10 cellular contexts compared by ENCODE assay signal in genomic region chr17:43169561-43170139, GRCh38. TPM values are rescaled to one million over a fixed set of nuclear protein-coding genes. Genes with fewer than 3 reads are reported as not detected.
A peak's percentile ranks its signal among the peaks of the same experiment; 100 is the strongest.
DNase-seq lines count a peak whose midpoint lies in the region; ATAC-seq and TF ChIP-seq lines count a peak whose summit lies in the region.
"Had no signal": no experiment of that assay in that cellular context is flagged by ENCODE, and none has a peak within 500 bp of the region (broad histone marks: within the 10 kb centered on the region; RNA-seq: fewer than 3 reads in every experiment).

No MANE protein-coding gene starts in this region.

- TF ChIP-seq POLR2A in gastrocnemius medialis (IDR thresholded peaks at IDR 0.05): no peak

- no peak overlapping the region for H3K27ac Mint-ChIP-seq in activated CD8-positive, alpha-beta T cell treated with anti-CD3 and anti-CD28 coated beads, Interleukin-2, amount 10 ng/mL, durations not matched to agents 7 days and 5 days

- H3K36me3 ChIP-seq in left ventricle myocardium inferior: no peaks in the 10 kb centered on the region
- H3K36me3 ChIP-seq in gastrocnemius medialis: no peaks in the 10 kb centered on the region

- peak overlapping the region; percentile 74 for H3K4me3 ChIP-seq in left ventricle myocardium inferior
- H3K4me3 ChIP-seq in gastrocnemius medialis: peak overlapping the region; percentile 81 to 89 (median 86)

- no peaks in the 10 kb centered on the region for H3K9me3 ChIP-seq in left ventricle myocardium inferior (replicated peaks)
- no peaks in the 10 kb centered on the region for H3K9me3 ChIP-seq in gastrocnemius medialis

- H3K9me3 Mint-ChIP-seq in activated CD8-positive, alpha-beta T cell treated with anti-CD3 and anti-CD28 coated beads, Interleukin-2, amount 10 ng/mL, durations not matched to agents 7 days and 5 days (ENCODE audit: insufficient read depth): no peaks in the 10 kb centered on the region
- H3K9me3 Mint-ChIP-seq: central memory CD8-positive, alpha-beta T cell had no signal

- peaks cover 26% of the 10 kb centered on the region for H3K4me1 Mint-ChIP-seq in activated CD8-positive, alpha-beta T cell treated with anti-CD3 and anti-CD28 coated beads, Interleukin-2, amount 10 ng/mL, durations not matched to agents 7 days and 5 days (ENCODE audit: low read depth)

- in situ Hi-C loops in gastrocnemius medialis (cut with MboI; ENCODE audit: low sequenced_read_pairs in 4 of 4): no loop called here

- DNase-seq in NCI-H345 treated with DMSO at 0.1 percent for 48 hours (lab: John Stamatoyannopoulos, UW; ENCODE audit: unreplicated experiment) (peak; percentile 45), NCI-H345 (lab: John Stamatoyannopoulos, UW) (no peak), Kasumi-1 (lab: John Stamatoyannopoulos, UW) (peak; percentile 36 to 47), left ventricle myocardium inferior (peak; percentile 19), gastrocnemius medialis (peak; percentile 2 to 19), superior temporal gyrus (ENCODE audit: extremely low spot score) (no peak)
- peak; percentile 31 for DNase-seq in activated CD8-positive, alpha-beta T cell treated with anti-CD3 and anti-CD28 coated beads, Interleukin-2, amount 10 ng/mL, durations not matched to agents 7 days and 5 days

- CTCF ChIA-PET in activated CD8-positive, alpha-beta T cell treated with anti-CD3 and anti-CD28 coated beads, Interleukin-2, amount 10 ng/mL, durations not matched to agents 7 days and 5 days (lab: Charles Lee): interaction anchor here (0.9 to 1.0 kb wide), 2 partner anchors 43 to 172 kb away, joined by 3 to 7 read pairs; partner anchors contain the start of gene RPL27

- ATAC-seq in GM21717 (IDR thresholded peaks at IDR 0.05; ENCODE audit: unreplicated experiment): peak; percentile 20
- ATAC-seq in activated CD8-positive, alpha-beta T cell treated with anti-CD3 and anti-CD28 coated beads, Interleukin-2, amount 10 ng/mL, durations not matched to agents 7 days and 5 days: peak; percentile 31
- peak; percentile 4 to 5 for ATAC-seq in gastrocnemius medialis

- H3K27me3 ChIP-seq in left ventricle myocardium inferior (ENCODE audit: low read depth) (no peaks in the 10 kb centered on the region), gastrocnemius medialis (no peaks in the 10 kb centered on the region)

- TF ChIP-seq CTCF in left ventricle myocardium inferior (IDR thresholded peaks at IDR 0.05; ENCODE audit: borderline replicate concordance): no peak
- TF ChIP-seq CTCF in gastrocnemius medialis (IDR thresholded peaks at IDR 0.05 in 4 of 5, conservative IDR thresholded peaks at IDR 0.05 in 1 of 5): no peak

- POLR2A ChIA-PET in activated CD8-positive, alpha-beta T cell treated with anti-CD3 and anti-CD28 coated beads, Interleukin-2, amount 10 ng/mL, durations not matched to agents 7 days and 5 days (lab: Charles Lee): interaction anchor here (0.7 to 2.2 kb wide), 8 partner anchors 42 to 219 kb away, joined by 4 to 42 read pairs (median 6); partner anchors contain the start of genes BRCA1 and TMEM106A

- no peak overlapping the region for H3K4me3 Mint-ChIP-seq in activated CD8-positive, alpha-beta T cell treated with anti-CD3 and anti-CD28 coated beads, Interleukin-2, amount 10 ng/mL, durations not matched to agents 7 days and 5 days
- H3K4me3 Mint-ChIP-seq: central memory CD8-positive, alpha-beta T cell had no signal

- H3K27ac ChIP-seq in left ventricle myocardium inferior (replicated peaks) (peak overlapping the region; percentile 93), gastrocnemius medialis (peak overlapping the region; percentile 85 to 98 (median 97))

- peaks cover 52% of the 10 kb centered on the region for H3K4me1 ChIP-seq in left ventricle myocardium inferior
- peaks cover 34 to 35% of the 10 kb centered on the region in 2 donors for H3K4me1 ChIP-seq in gastrocnemius medialis

- intact Hi-C loops in left ventricle myocardium inferior (cut with micrococcal nuclease): no loop called here
- intact Hi-C loops in gastrocnemius medialis (cut with DNase I; ENCODE audit: low total_unique reads): loop anchor here (1.0 to 5.0 kb wide), 4 partner anchors 44 to 191 kb away; partner anchors contain the start of genes BRCA1, RND2 and RPL27

- no peaks in the 10 kb centered on the region for H3K27me3 Mint-ChIP-seq in activated CD8-positive, alpha-beta T cell treated with anti-CD3 and anti-CD28 coated beads, Interleukin-2, amount 10 ng/mL, durations not matched to agents 7 days and 5 days (ENCODE audit: low read depth)
- H3K27me3 Mint-ChIP-seq: central memory CD8-positive, alpha-beta T cell had no signal

- H3K36me3 Mint-ChIP-seq in activated CD8-positive, alpha-beta T cell treated with anti-CD3 and anti-CD28 coated beads, Interleukin-2, amount 10 ng/mL, durations not matched to agents 7 days and 5 days (ENCODE audit: low read depth): peaks cover 14% of the 10 kb centered on the region

RNA-seq across cellular contexts. Expression of gene NBR1, which starts 1.4 kb away (rescaled TPM):
- 10 to 100 TPM; 40.9 to 41.3 TPM for total RNA-seq in activated CD8-positive, alpha-beta T cell treated with anti-CD3 and anti-CD28 coated beads, Interleukin-2, amount 10 ng/mL, durations not matched to agents 7 days and 5 days
- total RNA-seq in left ventricle myocardium inferior (103 TPM), gastrocnemius medialis (100 to 1,000 TPM; 135 to 162 (median 145) TPM)

RNA-seq across cellular contexts. Expression of gene TMEM106A, which starts 42.0 kb away (rescaled TPM):
- total RNA-seq in activated CD8-positive, alpha-beta T cell treated with anti-CD3 and anti-CD28 coated beads, Interleukin-2, amount 10 ng/mL, durations not matched to agents 7 days and 5 days: 10 to 100 TPM; 10.1 to 12.4 TPM
- total RNA-seq in left ventricle myocardium inferior: 3.2 TPM
- 1 to 10 TPM in 3 of 4 donors, under 1 TPM in 1; 0.32 to 5.6 (median 2.5) TPM for total RNA-seq in gastrocnemius medialis

RNA-seq across cellular contexts. Expression of gene BRCA1, which starts 44.5 kb away (rescaled TPM):
- 10 to 100 TPM; 77.2 to 85.3 TPM for total RNA-seq in activated CD8-positive, alpha-beta T cell treated with anti-CD3 and anti-CD28 coated beads, Interleukin-2, amount 10 ng/mL, durations not matched to agents 7 days and 5 days
- total RNA-seq in left ventricle myocardium inferior (8.1 TPM), gastrocnemius medialis (1 to 10 TPM; 2.8 to 4.8 (median 4.0) TPM)

RNA-seq across cellular contexts. Expression of gene CCDC200, which starts 58.8 kb away (rescaled TPM):
- total RNA-seq in activated CD8-positive, alpha-beta T cell treated with anti-CD3 and anti-CD28 coated beads, Interleukin-2, amount 10 ng/mL, durations not matched to agents 7 days and 5 days: not detected
- total RNA-seq in left ventricle myocardium inferior (not detected), gastrocnemius medialis (not detected)
- total RNA-seq: Daoy had no signal

Comparison
In these comparisons a context has a peak if more than half of its experiments do, and no peak if none do; other contexts are left out.
1. DNase-seq: peak in NCI-H345 treated with DMSO at 0.1 percent for 48 hours (single experiment), Kasumi-1 (2 of 2), activated CD8-positive, alpha-beta T cell treated with anti-CD3 and anti-CD28 coated beads, Interleukin-2, amount 10 ng/mL, durations not matched to agents 7 days and 5 days (single experiment), left ventricle myocardium inferior (single experiment) and gastrocnemius medialis (2 of 2); none in NCI-H345 (single experiment) and superior temporal gyrus (single experiment).
2. Peak in every context shown above with its lines, with median percentiles within 50 percentile points of each other: ATAC-seq.